In the genomic region with DNA sequence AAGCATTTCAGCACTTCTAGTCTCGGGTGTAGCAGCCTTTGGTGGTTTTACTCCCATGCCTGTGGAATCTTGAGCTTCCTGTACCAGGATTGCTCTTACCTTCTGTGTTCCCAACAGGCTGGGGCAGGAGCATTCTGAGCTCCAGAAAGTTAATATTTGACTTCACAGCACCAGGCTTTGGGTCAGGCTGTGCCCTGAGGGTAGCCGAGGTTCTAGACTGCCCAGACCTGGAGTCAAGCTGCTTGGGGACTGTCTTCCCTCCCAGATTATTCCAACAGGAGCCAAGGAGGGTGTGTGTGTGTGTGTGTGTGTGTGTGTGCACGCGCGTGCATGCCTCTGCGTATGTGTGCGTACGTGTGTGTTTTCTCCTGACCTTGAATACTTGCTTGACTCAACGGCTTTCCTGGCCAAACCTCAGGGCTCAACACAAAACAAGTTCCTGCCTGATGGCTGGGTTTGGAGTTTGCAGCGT, we compare ENCODE assay signal across 1 cellular context.
TF ChIP-seq lines count a peak whose summit lies in the region.

No MANE protein-coding gene starts in this region.

TF ChIP-seq in WTC11, 78 proteins besides CTCF, POLR2A, EP300 and RAD21 (continued from another document):
- TF ChIP-seq, protein P1, sequence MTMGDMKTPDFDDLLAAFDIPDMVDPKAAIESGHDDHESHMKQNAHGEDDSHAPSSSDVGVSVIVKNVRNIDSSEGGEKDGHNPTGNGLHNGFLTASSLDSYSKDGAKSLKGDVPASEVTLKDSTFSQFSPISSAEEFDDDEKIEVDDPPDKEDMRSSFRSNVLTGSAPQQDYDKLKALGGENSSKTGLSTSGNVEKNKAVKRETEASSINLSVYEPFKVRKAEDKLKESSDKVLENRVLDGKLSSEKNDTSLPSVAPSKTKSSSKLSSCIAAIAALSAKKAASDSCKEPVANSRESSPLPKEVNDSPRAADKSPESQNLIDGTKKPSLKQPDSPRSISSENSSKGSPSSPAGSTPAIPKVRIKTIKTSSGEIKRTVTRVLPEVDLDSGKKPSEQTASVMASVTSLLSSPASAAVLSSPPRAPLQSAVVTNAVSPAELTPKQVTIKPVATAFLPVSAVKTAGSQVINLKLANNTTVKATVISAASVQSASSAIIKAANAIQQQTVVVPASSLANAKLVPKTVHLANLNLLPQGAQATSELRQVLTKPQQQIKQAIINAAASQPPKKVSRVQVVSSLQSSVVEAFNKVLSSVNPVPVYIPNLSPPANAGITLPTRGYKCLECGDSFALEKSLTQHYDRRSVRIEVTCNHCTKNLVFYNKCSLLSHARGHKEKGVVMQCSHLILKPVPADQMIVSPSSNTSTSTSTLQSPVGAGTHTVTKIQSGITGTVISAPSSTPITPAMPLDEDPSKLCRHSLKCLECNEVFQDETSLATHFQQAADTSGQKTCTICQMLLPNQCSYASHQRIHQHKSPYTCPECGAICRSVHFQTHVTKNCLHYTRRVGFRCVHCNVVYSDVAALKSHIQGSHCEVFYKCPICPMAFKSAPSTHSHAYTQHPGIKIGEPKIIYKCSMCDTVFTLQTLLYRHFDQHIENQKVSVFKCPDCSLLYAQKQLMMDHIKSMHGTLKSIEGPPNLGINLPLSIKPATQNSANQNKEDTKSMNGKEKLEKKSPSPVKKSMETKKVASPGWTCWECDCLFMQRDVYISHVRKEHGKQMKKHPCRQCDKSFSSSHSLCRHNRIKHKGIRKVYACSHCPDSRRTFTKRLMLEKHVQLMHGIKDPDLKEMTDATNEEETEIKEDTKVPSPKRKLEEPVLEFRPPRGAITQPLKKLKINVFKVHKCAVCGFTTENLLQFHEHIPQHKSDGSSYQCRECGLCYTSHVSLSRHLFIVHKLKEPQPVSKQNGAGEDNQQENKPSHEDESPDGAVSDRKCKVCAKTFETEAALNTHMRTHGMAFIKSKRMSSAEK (CRISPR knock-in tag; IDR thresholded peaks at IDR 0.05; ENCODE audit: borderline replicate concordance): no peak
- no peak for TF ChIP-seq SOX15 (CRISPR knock-in tag; IDR thresholded peaks at IDR 0.05)
